Comparison of ENCODE assay signal across 15 cellular contexts in the genomic region with DNA sequence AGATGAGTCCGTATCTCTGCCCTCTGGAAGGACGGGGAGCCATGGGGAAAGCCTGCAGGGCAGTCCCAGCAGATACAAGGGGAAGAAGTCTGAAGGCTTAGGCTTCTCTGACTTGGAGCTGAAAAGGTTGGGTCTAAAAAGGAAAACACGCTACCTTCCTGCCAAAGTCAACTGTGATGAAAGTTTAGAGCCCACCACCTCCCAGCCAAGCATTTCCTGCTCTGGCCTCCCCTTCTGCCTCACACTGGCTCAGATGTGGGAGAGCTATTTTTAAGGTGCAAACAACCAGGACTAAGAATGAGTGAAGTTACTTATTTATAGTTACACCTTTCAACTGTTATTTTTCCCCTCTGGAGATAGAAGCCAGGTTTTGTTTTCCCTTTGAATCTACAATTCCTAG. TPM values are rescaled to one million over a fixed set of nuclear protein-coding genes. Genes with fewer than 3 reads are reported as not detected.
DNase-seq lines count a peak whose midpoint lies in the region; ATAC-seq and TF ChIP-seq lines count a peak whose summit lies in the region.
"Had no signal": no experiment of that assay in that cellular context is flagged by ENCODE, and none has a peak within 500 bp of the region (broad histone marks: within the 10 kb centered on the region; RNA-seq: fewer than 3 reads in every experiment).

No MANE protein-coding gene starts in this region.

- peaks cover 53% of the 10 kb centered on the region for H3K4me1 ChIP-seq in cardiac muscle cell (ENCODE audit: low read depth)
- H3K4me1 ChIP-seq in transverse colon = peaks cover 15 to 69% (median 53%) of the 10 kb centered on the region in 4 donors

- POLR2A ChIA-PET in MCF 10A (lab: Yijun Ruan, JAX) = no interaction called here

- H3K9me3 Mint-ChIP-seq in chondrocyte (ENCODE audit: low read depth) = no peaks in the 10 kb centered on the region
- no peaks in the 10 kb centered on the region for H3K9me3 Mint-ChIP-seq in natural killer cell
- H3K9me3 Mint-ChIP-seq in MCF 10A (ENCODE audit: unreplicated experiment) = no peaks in the 10 kb centered on the region
- H3K9me3 Mint-ChIP-seq: activated naive CD4-positive, alpha-beta T cell treated with anti-CD3 and anti-CD28 coated beads, Interleukin-2, amount 50 U/mL, for 72 hours had no signal

- TF ChIP-seq POLR2A in transverse colon (IDR thresholded peaks at IDR 0.05) = no peak

- H3K27ac ChIP-seq in cardiac muscle cell = peak overlapping the region; percentile 61
- H3K27ac ChIP-seq in transverse colon = peak overlapping the region in 3 of 4 donors; percentile 24 to 43 (median 25)
- H3K27ac ChIP-seq: HL-60 had no signal

- DNase-seq in cardiac muscle cell (ENCODE audit: low read depth in 1 of 2, low spot score in 1 of 2) (peak in 1 of 2 donors; percentile 41), Right ventricle myocardium inferior (ENCODE audit: missing footprints) (no peak), chondrocyte (ENCODE audit: low spot score) (no peak), natural killer cell (no peak), transverse colon (no peak), NCI-H2196 treated with DMSO at 0.1 percent for 48 hours (lab: John Stamatoyannopoulos, UW; ENCODE audit: unreplicated experiment) (no peak), MCF 10A (ENCODE audit: unreplicated experiment) (no peak)
- DNase-seq: foreskin fibroblast; kidney; NCI-H2029 treated with DMSO at 0.1 percent for 48 hours; SIG-M5; stimulated activated CD4-positive, alpha-beta T cell treated with anti-CD3 and anti-CD28 coated beads, Interleukin-12 subunit alpha, Interleukin-12 subunit beta, amount 100 ng/mL, for 4 hours had no signal

- no peaks in the 10 kb centered on the region for H3K27me3 ChIP-seq in cardiac muscle cell
- H3K27me3 ChIP-seq in transverse colon = no peaks in the 10 kb centered on the region

- H3K4me3 Mint-ChIP-seq in chondrocyte (ENCODE audit: unreplicated experiment) (no peak overlapping the region), natural killer cell (peak overlapping the region; percentile 67), MCF 10A (ENCODE audit: unreplicated experiment) (no peak overlapping the region)

- H3K4me1 Mint-ChIP-seq in chondrocyte (ENCODE audit: low read depth) = peaks cover 99% of the 10 kb centered on the region
- H3K4me1 Mint-ChIP-seq in natural killer cell = peaks cover 89 to 92% of the 10 kb centered on the region in 2 donors
- H3K4me1 Mint-ChIP-seq in MCF 10A (ENCODE audit: insufficient read depth, unreplicated experiment) = peaks cover 25% of the 10 kb centered on the region

- H3K36me3 ChIP-seq in cardiac muscle cell (no peaks in the 10 kb centered on the region), transverse colon (peaks cover 0 to 13% (median 0%) of the 10 kb centered on the region in 4 donors)

- no TSS peak for BruUV-seq in MCF 10A (replicated peaks; lab: Mats Ljungman, UMichigan)

- no peaks in the 10 kb centered on the region for H3K27me3 Mint-ChIP-seq in chondrocyte (ENCODE audit: low read depth)
- H3K27me3 Mint-ChIP-seq in natural killer cell (ENCODE audit: low read depth in 2 of 2) = no peaks in the 10 kb centered on the region
- H3K27me3 Mint-ChIP-seq in MCF 10A (ENCODE audit: insufficient read depth, unreplicated experiment) = no peaks in the 10 kb centered on the region

- peak overlapping the region; percentile 96 for H3K27ac Mint-ChIP-seq in chondrocyte (ENCODE audit: unreplicated experiment)
- H3K27ac Mint-ChIP-seq in natural killer cell = peak overlapping the region; percentile 76 to 79
- H3K27ac Mint-ChIP-seq in MCF 10A (ENCODE audit: low read depth, unreplicated experiment) = no peak overlapping the region
- H3K27ac Mint-ChIP-seq: activated naive CD4-positive, alpha-beta T cell treated with anti-CD3 and anti-CD28 coated beads, Interleukin-2, amount 50 U/mL, for 72 hours had no signal

- WGBS in transverse colon (ENCODE audit: low coverage in 1 of 2), 2 donors = 87 to 90% methylated on average over 3 of the region's 3 CpGs

- TF ChIP-seq CTCF in cardiac muscle cell (IDR thresholded peaks at IDR 0.05; ENCODE audit: low read depth, low read length) (no peak), chondrocyte (IDR thresholded peaks at IDR 0.05) (no peak), natural killer cell (IDR thresholded peaks at IDR 0.05) (no peak), transverse colon (IDR thresholded peaks at IDR 0.05) (no peak), MCF 10A (IDR thresholded peaks at IDR 0.05; ENCODE audit: unreplicated experiment) (no peak)

- no peaks in the 10 kb centered on the region for H3K9me3 ChIP-seq in cardiac muscle cell (ENCODE audit: low read depth)
- no peaks in the 10 kb centered on the region for H3K9me3 ChIP-seq in transverse colon

- ATAC-seq in Right ventricle myocardium inferior (no peak), natural killer cell (peak; percentile 30 to 48 (median 41)), HG03378 (IDR thresholded peaks at IDR 0.05; ENCODE audit: unreplicated experiment) (no peak)
- ATAC-seq: activated naive CD4-positive, alpha-beta T cell treated with anti-CD3 and anti-CD28 coated beads, Interleukin-2, amount 50 U/mL, for 72 hours had no signal

- no peak overlapping the region for H3K4me3 ChIP-seq in cardiac muscle cell
- no peak overlapping the region for H3K4me3 ChIP-seq in transverse colon

- CTCF ChIA-PET in MCF 10A (lab: Yijun Ruan, JAX) = no interaction called here

- in situ Hi-C loops in transverse colon (cut with MboI; ENCODE audit: low pct_ligation_motif_present in 1 of 4, low pct_unique_long_range_greater_than_20kb in 1 of 4, low sequenced_read_pairs in 3 of 4) = no loop called here

- H3K36me3 Mint-ChIP-seq in chondrocyte (ENCODE audit: low read depth) = peaks cover 11% of the 10 kb centered on the region
- H3K36me3 Mint-ChIP-seq in natural killer cell = peaks cover 7% of the 10 kb centered on the region
- H3K36me3 Mint-ChIP-seq in MCF 10A (ENCODE audit: insufficient read depth, unreplicated experiment) = peaks cover 5% of the 10 kb centered on the region

- TF ChIP-seq EP300 in transverse colon (IDR thresholded peaks at IDR 0.05; ENCODE audit: low read depth) = no peak

- intact Hi-C loops in Right ventricle myocardium inferior (cut with DNase I) = loop anchor here (5.0 kb wide), 2 partner anchors 34 to 156 kb away; no protein-coding TSS in a partner anchor
- intact Hi-C loops in natural killer cell (cut with micrococcal nuclease) = no loop called here
- intact Hi-C loops in transverse colon (cut with DNase I; ENCODE audit: low total_unique reads) = no loop called here
- intact Hi-C loops in MCF 10A (cut with micrococcal nuclease) = no loop called here

RNA-seq across cellular contexts. Expression of a gene that starts 21.2 kb away (rescaled TPM):
- total RNA-seq in cardiac muscle cell = 25.1 and 26.8 TPM in 2 replicates
- 12.6 and 19.7 TPM in 2 replicates for polyA plus RNA-seq in cardiac muscle cell
- 29.3 TPM for total RNA-seq in Right ventricle myocardium inferior
- total RNA-seq in chondrocyte = 23.2 to 42.0 TPM (median 25.2 TPM) in 3 replicates
- total RNA-seq in natural killer cell = 100 to 1,000 TPM; 106 to 110 (median 107) TPM
- total RNA-seq in transverse colon = 10 to 100 TPM; 34.6 to 82.7 (median 72.3) TPM
- total RNA-seq in MCF 10A (2022) = 2.2 and 4.4 TPM in 2 replicates

Comparison
In these comparisons a context has a peak if more than half of its experiments do, and no peak if none do; other contexts are left out.
1. ATAC-seq: peak in natural killer cell (3 of 3); none in Right ventricle myocardium inferior (single experiment) and HG03378 (single experiment).